In genomic region chr19:35722897-35723296, GRCh38 we compare ENCODE assay signal across 28 cellular contexts. TPM values are rescaled to one million over a fixed set of nuclear protein-coding genes. Genes with fewer than 3 reads are reported as not detected.
"Had no signal": no experiment of that assay in that cellular context is flagged by ENCODE, and none has a peak within 500 bp of the region (broad histone marks: within the 10 kb centered on the region; RNA-seq: fewer than 3 reads in every experiment).

No MANE protein-coding gene starts in this region.

- H3K9me3 Mint-ChIP-seq: activated CD4-positive, alpha-beta memory T cell treated with anti-CD3 and anti-CD28 coated beads, Interleukin-2, amount 10 ng/mL, durations not matched to agents 7 days and 5 days; activated naive CD8-positive, alpha-beta T cell treated with anti-CD3 and anti-CD28 coated beads, Interleukin-2, amount 10 ng/mL, durations not matched to agents 7 days and 5 days; activated T-helper 2 cell treated with anti-CD3 and anti-CD28 coated beads, Interferon-gamma antibody, Interleukin-2, Interleukin-4, amounts not matched to agents 10 μg/mL and 5 μg/mL and 100 μg/mL, durations not matched to agents 14 hours and 24 hours and 36 hours; endodermal cell; naive B cell; type B pancreatic cell had no signal

- ATAC-seq: heart right ventricle, lower lobe of right lung, sciatic nerve, T-helper 17 cell had no signal

- H3K27me3 Mint-ChIP-seq: activated CD4-positive, alpha-beta memory T cell treated with anti-CD3 and anti-CD28 coated beads, Interleukin-2, amount 10 ng/mL, durations not matched to agents 7 days and 5 days; activated naive CD8-positive, alpha-beta T cell treated with anti-CD3 and anti-CD28 coated beads, Interleukin-2, amount 10 ng/mL, durations not matched to agents 7 days and 5 days; naive B cell; T-helper 17 cell; type B pancreatic cell had no signal

- H3K4me3 ChIP-seq: heart right ventricle, lower lobe of right lung, thoracic aorta, vagina had no signal

- H3K36me3 Mint-ChIP-seq: type B pancreatic cell had no signal

- H3K4me3 Mint-ChIP-seq: activated CD4-positive, alpha-beta memory T cell treated with anti-CD3 and anti-CD28 coated beads, Interleukin-2, amount 10 ng/mL, durations not matched to agents 7 days and 5 days; activated naive CD8-positive, alpha-beta T cell treated with anti-CD3 and anti-CD28 coated beads, Interleukin-2, amount 10 ng/mL, durations not matched to agents 7 days and 5 days; endodermal cell; naive B cell; T-helper 17 cell had no signal

- H3K27ac ChIP-seq: heart right ventricle, lower lobe of right lung, thoracic aorta, vagina had no signal

- H3K9me3 ChIP-seq: heart right ventricle, lower lobe of right lung, thoracic aorta, vagina had no signal

- H3K27me3 ChIP-seq: heart right ventricle, vagina had no signal

- H3K27ac Mint-ChIP-seq: activated CD4-positive, alpha-beta memory T cell treated with anti-CD3 and anti-CD28 coated beads, Interleukin-2, amount 10 ng/mL, durations not matched to agents 7 days and 5 days; activated naive CD8-positive, alpha-beta T cell treated with anti-CD3 and anti-CD28 coated beads, Interleukin-2, amount 10 ng/mL, durations not matched to agents 7 days and 5 days; activated T-helper 2 cell treated with anti-CD3 and anti-CD28 coated beads, Interferon-gamma antibody, Interleukin-2, Interleukin-4, amounts not matched to agents 10 μg/mL and 5 μg/mL and 100 μg/mL, durations not matched to agents 14 hours and 24 hours and 36 hours; endodermal cell; T-helper 17 cell; type B pancreatic cell had no signal

- FAIRE-seq: small intestine had no signal

- DNase-seq: activated CD4-positive, alpha-beta memory T cell treated with anti-CD3 and anti-CD28 coated beads, Interleukin-2, amount 10 ng/mL, durations not matched to agents 7 days and 5 days; activated CD4-positive, alpha-beta T cell treated with anti-CD3 and anti-CD28 coated beads for 4 hours; activated CD4-positive, CD25-positive, alpha-beta regulatory T cell; activated naive CD4-positive, alpha-beta T cell treated with Interleukin-2 at 50 U/mL for 16 hours; activated naive CD8-positive, alpha-beta T cell treated with anti-CD3 and anti-CD28 coated beads, Interleukin-2, amount 10 ng/mL, durations not matched to agents 7 days and 5 days; amygdala; cortex of kidney; endodermal cell; heart right ventricle; islet precursor cell; lower lobe of right lung; naive B cell; occipital lobe; posterior cingulate gyrus; small intestine; stimulated activated CD4-positive, alpha-beta T cell treated with anti-CD3 and anti-CD28 coated beads, Interleukin-2, amount 100 ng/mL, for 24 hours; stimulated activated naive CD4-positive, alpha-beta T cell; T-helper 17 cell had no signal

RNA-seq across cellular contexts. Expression of gene ZBTB32, which starts 18.5 kb away (rescaled TPM):
- total RNA-seq: cerebellum, endodermal cell, epithelial cell of proximal tubule, fibroblast of villous mesenchyme, mesenteric fat pad, occipital lobe, thoracic aorta, vagina had no signal
- polyA plus RNA-seq: neural cell had no signal
